Comparison of ENCODE assay signal across 17 cellular contexts in genomic region chr6:3697609-3698008, GRCh38. TPM values are rescaled to one million over a fixed set of nuclear protein-coding genes. Genes with fewer than 3 reads are reported as not detected.
DNase-seq lines count a peak whose midpoint lies in the region; ATAC-seq and TF ChIP-seq lines count a peak whose summit lies in the region.
"Had no signal": no experiment of that assay in that cellular context is flagged by ENCODE, and none has a peak within 500 bp of the region (broad histone marks: within the 10 kb centered on the region; RNA-seq: fewer than 3 reads in every experiment).

No MANE protein-coding gene starts in this region.

- H3K36me3 ChIP-seq in MG63 = no peaks in the 10 kb centered on the region
- no peaks in the 10 kb centered on the region for H3K36me3 ChIP-seq in fibroblast of lung (ENCODE audit: control insufficient read depth, insufficient read depth, low read length)
- H3K36me3 ChIP-seq in psoas muscle (ENCODE audit: insufficient read depth in 1 of 2, low read depth in 1 of 2) = no peaks in the 10 kb centered on the region
- H3K36me3 ChIP-seq: esophagus squamous epithelium, neutrophil had no signal

- H3K9ac ChIP-seq in fibroblast of lung (ENCODE audit: insufficient read depth, low read length) = no peak overlapping the region

- CTCF ChIA-PET in activated naive CD4-positive, alpha-beta T cell treated with anti-CD3 and anti-CD28 coated beads, Interleukin-2, amount 10 ng/mL, durations not matched to agents 7 days and 5 days (lab: Charles Lee) = no interaction called here

- 87 to 96% (median 92%) methylated on average over 1 of the region's 1 CpG for WGBS in psoas muscle, 3 donors

- H3K27me3 ChIP-seq in MG63 (no peaks in the 10 kb centered on the region), fibroblast of lung (ENCODE audit: control insufficient read depth, insufficient read depth, low read length) (no peaks in the 10 kb centered on the region), psoas muscle (ENCODE audit: insufficient read depth in 3 of 3, low read length in 2 of 3) (no peaks in the 10 kb centered on the region)
- H3K27me3 ChIP-seq: esophagus squamous epithelium had no signal

- H2AFZ ChIP-seq in fibroblast of lung (ENCODE audit: low read length) = no peak overlapping the region

- H3K4me3 ChIP-seq in MG63 (no peak overlapping the region), fibroblast of lung (replicated peaks in 1 of 4; ENCODE audit: control extremely low read depth in 1 of 4, insufficient read depth in 1 of 4, low read depth in 3 of 4, low read length in 4 of 4) (no peak overlapping the region), psoas muscle (no peak overlapping the region)
- H3K4me3 ChIP-seq: esophagus squamous epithelium had no signal

- intact Hi-C loops in psoas muscle (cut with DNase I) = no loop called here

- H4K20me1 ChIP-seq in fibroblast of lung (ENCODE audit: control insufficient read depth, extremely low read depth, insufficient read depth, low read length) = no peaks in the 10 kb centered on the region

- H3K27ac ChIP-seq in fibroblast of lung (ENCODE audit: insufficient read depth, low read length) (no peak overlapping the region), psoas muscle (no peak overlapping the region)
- H3K27ac ChIP-seq: esophagus squamous epithelium, neutrophil had no signal

- H3K9me3 Mint-ChIP-seq in activated naive CD4-positive, alpha-beta T cell treated with anti-CD3 and anti-CD28 coated beads, Interleukin-2, amount 10 ng/mL, durations not matched to agents 7 days and 5 days = peaks cover 3% of the 10 kb centered on the region

- no peak overlapping the region for H3K4me2 ChIP-seq in fibroblast of lung (ENCODE audit: extremely low read depth, insufficient read depth, low read length)

- no peak overlapping the region for H3K4me3 Mint-ChIP-seq in activated naive CD4-positive, alpha-beta T cell treated with anti-CD3 and anti-CD28 coated beads, Interleukin-2, amount 10 ng/mL, durations not matched to agents 7 days and 5 days
- H3K4me3 Mint-ChIP-seq: CD4-positive, alpha-beta memory T cell; stimulated activated effector memory CD8-positive, alpha-beta T cell treated with anti-CD3 and anti-CD28 coated beads, Interleukin-12 subunit alpha, Interleukin-12 subunit beta, amount 100 ng/mL, for 72 hours had no signal

- H3K27ac Mint-ChIP-seq in activated naive CD4-positive, alpha-beta T cell treated with anti-CD3 and anti-CD28 coated beads, Interleukin-2, amount 10 ng/mL, durations not matched to agents 7 days and 5 days = no peak overlapping the region
- H3K27ac Mint-ChIP-seq: CD4-positive, alpha-beta memory T cell; stimulated activated effector memory CD8-positive, alpha-beta T cell treated with anti-CD3 and anti-CD28 coated beads, Interleukin-12 subunit alpha, Interleukin-12 subunit beta, amount 100 ng/mL, for 72 hours had no signal

- H3K4me1 ChIP-seq in fibroblast of lung (ENCODE audit: control insufficient read depth, extremely low read depth, insufficient read depth, low read length) (peaks cover 4% of the 10 kb centered on the region), psoas muscle (no peaks in the 10 kb centered on the region)
- H3K4me1 ChIP-seq: esophagus squamous epithelium had no signal

- H3K36me3 Mint-ChIP-seq in activated naive CD4-positive, alpha-beta T cell treated with anti-CD3 and anti-CD28 coated beads, Interleukin-2, amount 10 ng/mL, durations not matched to agents 7 days and 5 days = no peaks in the 10 kb centered on the region
- H3K36me3 Mint-ChIP-seq: CD4-positive, alpha-beta memory T cell; stimulated activated effector memory CD8-positive, alpha-beta T cell treated with anti-CD3 and anti-CD28 coated beads, Interleukin-12 subunit alpha, Interleukin-12 subunit beta, amount 100 ng/mL, for 72 hours had no signal

- H3K79me2 ChIP-seq in fibroblast of lung (ENCODE audit: control insufficient read depth, insufficient read depth, low read length) = no peaks in the 10 kb centered on the region

- ATAC-seq in psoas muscle (peak in 3 of 4 donors; percentile 57 to 65 (median 62)), HG02840 (IDR thresholded peaks at IDR 0.05; ENCODE audit: low FRiP score, unreplicated experiment) (no peak), GM19324 (IDR thresholded peaks at IDR 0.05; ENCODE audit: low FRiP score, unreplicated experiment) (no peak)
- ATAC-seq: activated CD4-positive, CD25-positive, alpha-beta regulatory T cell treated with anti-CD3 and anti-CD28 coated beads, Interleukin-2, amount 50 U/mL, for 24 hours; HepG2; left colon; stimulated activated effector memory CD8-positive, alpha-beta T cell treated with anti-CD3 and anti-CD28 coated beads, Interleukin-12 subunit alpha, Interleukin-12 subunit beta, amount 100 ng/mL, for 72 hours had no signal

- H3K27me3 Mint-ChIP-seq in activated naive CD4-positive, alpha-beta T cell treated with anti-CD3 and anti-CD28 coated beads, Interleukin-2, amount 10 ng/mL, durations not matched to agents 7 days and 5 days = peaks cover 15% of the 10 kb centered on the region

- TF ChIP-seq CTCF in fibroblast of lung (conservative IDR thresholded peaks at IDR 0.05 in 1 of 2, IDR thresholded peaks at IDR 0.05 in 1 of 2; ENCODE audit: low read depth in 1 of 2, low read length in 2 of 2) (no peak), psoas muscle (IDR thresholded peaks at IDR 0.05) (no peak)

- H3K4me1 Mint-ChIP-seq in activated naive CD4-positive, alpha-beta T cell treated with anti-CD3 and anti-CD28 coated beads, Interleukin-2, amount 10 ng/mL, durations not matched to agents 7 days and 5 days = no peaks in the 10 kb centered on the region
- H3K4me1 Mint-ChIP-seq: CD4-positive, alpha-beta memory T cell; stimulated activated effector memory CD8-positive, alpha-beta T cell treated with anti-CD3 and anti-CD28 coated beads, Interleukin-12 subunit alpha, Interleukin-12 subunit beta, amount 100 ng/mL, for 72 hours had no signal

- H3K9me3 ChIP-seq in MG63 = no peaks in the 10 kb centered on the region
- H3K9me3 ChIP-seq in fibroblast of lung (ENCODE audit: control insufficient read depth, insufficient read depth, low read depth, low read length) = no peaks in the 10 kb centered on the region
- no peaks in the 10 kb centered on the region for H3K9me3 ChIP-seq in psoas muscle
- H3K9me3 ChIP-seq: esophagus squamous epithelium, neutrophil had no signal

- DNase-seq in AG20443 (ENCODE audit: low spot score) (peak; percentile 94), MG63 (peak; percentile 23), fibroblast of lung (ENCODE audit: low read depth in 2 of 2) (peak; percentile 94 to 98), psoas muscle (no peak), amygdala (lab: John Stamatoyannopoulos, UW) (no peak)
- DNase-seq in activated naive CD4-positive, alpha-beta T cell treated with anti-CD3 and anti-CD28 coated beads, Interleukin-2, amount 10 ng/mL, durations not matched to agents 7 days and 5 days = no peak
- DNase-seq: CD4-positive, alpha-beta memory T cell; esophagus squamous epithelium; left colon; NCI-H1436; stimulated activated CD4-positive, alpha-beta T cell treated with anti-CD3 and anti-CD28 coated beads, Interleukin-1b, Interleukin-23, amount 100 ng/mL, for 48 hours had no signal

RNA-seq across cellular contexts. Expression of gene PXDC1, which starts 53.9 kb away (rescaled TPM):
- total RNA-seq in MG63 (2014; rRNA removed; shearing (Covaris generic); ENCODE audit: low replicate concordance) = 67.9 and 71.9 TPM in 2 replicates
- total RNA-seq in fibroblast of lung (33.1 and 52.7 TPM in 2 replicates), psoas muscle (10 to 100 TPM in 3 of 4 donors, 1 to 10 TPM in 1; 9.8 to 28.1 (median 17.0) TPM)
- polyA plus RNA-seq in fibroblast of lung (18.9 and 30.3 TPM in 2 replicates), psoas muscle (10 to 100 TPM; 12.2 to 32.0 (median 24.3) TPM)
- 38.0 and 59.4 TPM in 2 replicates for polyA plus RNA-seq in fibroblast of lung (2012)
- 20.0 and 28.7 TPM in 2 replicates for polyA minus RNA-seq in fibroblast of lung (ENCODE audit: low replicate concordance)
- polyA plus RNA-seq: CD4-positive, alpha-beta memory T cell had no signal

Comparison
In these comparisons a context has a peak if more than half of its experiments do, and no peak if none do; other contexts are left out.
1. DNase-seq: peak in AG20443 (single experiment), MG63 (single experiment) and fibroblast of lung (2 of 2); none in psoas muscle (0 of 2), activated naive CD4-positive, alpha-beta T cell treated with anti-CD3 and anti-CD28 coated beads, Interleukin-2, amount 10 ng/mL, durations not matched to agents 7 days and 5 days (single experiment) and amygdala (0 of 56).
2. ATAC-seq: peak in psoas muscle (3 of 4); none in HG02840 (single experiment) and GM19324 (single experiment).